In genomic region chr12:49092086-49092815, GRCh38 we compare ENCODE assay signal across 8 cellular contexts. TPM values are rescaled to one million over a fixed set of nuclear protein-coding genes. Genes with fewer than 3 reads are reported as not detected.
DNase-seq lines count a peak whose midpoint lies in the region; ATAC-seq and TF ChIP-seq lines count a peak whose summit lies in the region.

No MANE protein-coding gene starts in this region.

- peaks cover 72% of the 10 kb centered on the region for H3K4me1 ChIP-seq in lower lobe of right lung

- peaks cover 46% of the 10 kb centered on the region for H3K4me1 Mint-ChIP-seq in central memory CD8-positive, alpha-beta T cell
- peaks cover 56% of the 10 kb centered on the region for H3K4me1 Mint-ChIP-seq in stimulated activated effector memory CD8-positive, alpha-beta T cell treated with anti-CD3 and anti-CD28 coated beads, Interleukin-12 subunit alpha, Interleukin-12 subunit beta, amount 100 ng/mL, for 72 hours

- no peak overlapping the region for H3K27ac Mint-ChIP-seq in central memory CD8-positive, alpha-beta T cell (ENCODE audit: low read depth)
- H3K27ac Mint-ChIP-seq in stimulated activated effector memory CD8-positive, alpha-beta T cell treated with anti-CD3 and anti-CD28 coated beads, Interleukin-12 subunit alpha, Interleukin-12 subunit beta, amount 100 ng/mL, for 72 hours, result no peak overlapping the region

- peaks cover 24% of the 10 kb centered on the region for H3K36me3 Mint-ChIP-seq in central memory CD8-positive, alpha-beta T cell (ENCODE audit: insufficient read depth)
- peaks cover 12% of the 10 kb centered on the region for H3K36me3 Mint-ChIP-seq in stimulated activated effector memory CD8-positive, alpha-beta T cell treated with anti-CD3 and anti-CD28 coated beads, Interleukin-12 subunit alpha, Interleukin-12 subunit beta, amount 100 ng/mL, for 72 hours

- no peaks in the 10 kb centered on the region for H3K9me3 Mint-ChIP-seq in central memory CD8-positive, alpha-beta T cell
- no peaks in the 10 kb centered on the region for H3K9me3 Mint-ChIP-seq in stimulated activated effector memory CD8-positive, alpha-beta T cell treated with anti-CD3 and anti-CD28 coated beads, Interleukin-12 subunit alpha, Interleukin-12 subunit beta, amount 100 ng/mL, for 72 hours

- TF ChIP-seq RAD21 in Ishikawa (IDR thresholded peaks at IDR 0.05; ENCODE audit: low read depth), result peak; percentile 51

- TF ChIP-seq CTCF in WI38 (IDR thresholded peaks at IDR 0.05; ENCODE audit: low read depth, low read length), result 0 out of 2 replicates have a peak, but pooled peaks have one; percentile 11
- TF ChIP-seq CTCF in lower lobe of right lung (IDR thresholded peaks at IDR 0.05), result peak; percentile 31
- TF ChIP-seq CTCF in lower leg skin (IDR thresholded peaks at IDR 0.05), result no peak

- intact Hi-C loops in lower lobe of right lung (cut with DNase I) (no loop called here), lower leg skin (cut with DNase I; ENCODE audit: low total_unique reads) (no loop called here)

- TF ChIP-seq EP300 in Ishikawa (IDR thresholded peaks at IDR 0.05; ENCODE audit: borderline replicate concordance), result no peak

- H3K27me3 ChIP-seq in lower lobe of right lung (ENCODE audit: low read depth), result peaks cover 64% of the 10 kb centered on the region

- H3K27ac ChIP-seq in lower lobe of right lung, result no peak overlapping the region

- peaks cover 15% of the 10 kb centered on the region for H3K36me3 ChIP-seq in lower lobe of right lung

- no peak for ATAC-seq in central memory CD8-positive, alpha-beta T cell (replicated peaks; ENCODE audit: extremely low read depth, poor library complexity, severe bottlenecking)
- ATAC-seq in lower lobe of right lung (no peak), GM19023 (IDR thresholded peaks at IDR 0.05; ENCODE audit: unreplicated experiment) (no peak)
- peak; percentile 23 for ATAC-seq in stimulated activated effector memory CD8-positive, alpha-beta T cell treated with anti-CD3 and anti-CD28 coated beads, Interleukin-12 subunit alpha, Interleukin-12 subunit beta, amount 100 ng/mL, for 72 hours

- 8 to 16% methylated on average over 18 to 30 of the region's 32 CpGs for WGBS in lower leg skin, 2 donors

- peaks cover 76% of the 10 kb centered on the region for H3K27me3 Mint-ChIP-seq in central memory CD8-positive, alpha-beta T cell

- peak overlapping the region; percentile 75 for H3K4me3 Mint-ChIP-seq in central memory CD8-positive, alpha-beta T cell
- peak overlapping the region; percentile 13 for H3K4me3 Mint-ChIP-seq in stimulated activated effector memory CD8-positive, alpha-beta T cell treated with anti-CD3 and anti-CD28 coated beads, Interleukin-12 subunit alpha, Interleukin-12 subunit beta, amount 100 ng/mL, for 72 hours

- H3K4me3 ChIP-seq in WI38 (ENCODE audit: low read depth, low read length) (peak overlapping the region; percentile 34), lower lobe of right lung (peak overlapping the region; percentile 49), lower leg skin (ENCODE audit: low read depth, poor library complexity, severe bottlenecking) (no peak overlapping the region)

- DNase-seq in CMK (ENCODE audit: low read depth), result peak; percentile 89
- no peak for DNase-seq in central memory CD8-positive, alpha-beta T cell (ENCODE audit: low spot score in 2 of 2)
- no peak for DNase-seq in lower lobe of right lung
- DNase-seq in stimulated activated effector memory CD8-positive, alpha-beta T cell treated with anti-CD3 and anti-CD28 coated beads, Interleukin-12 subunit alpha, Interleukin-12 subunit beta, amount 100 ng/mL, for 72 hours (ENCODE audit: low spot score in 2 of 2), result peak in 1 of 2 donors; percentile 79
- DNase-seq in lower leg skin (ENCODE audit: low spot score in 2 of 2), result no peak

- no peaks in the 10 kb centered on the region for H3K9me3 ChIP-seq in lower lobe of right lung

- no peak for TF ChIP-seq POLR2A in lower leg skin (IDR thresholded peaks at IDR 0.05)

TF ChIP-seq in Ishikawa, 13 proteins besides CTCF, POLR2A, EP300 and RAD21:
- TF ChIP-seq NFIC (IDR thresholded peaks at IDR 0.05) (no peak), EGR1 (IDR thresholded peaks at IDR 0.05) (0 out of 2 replicates have a peak, but pooled peaks have one; percentile 27), MAX (IDR thresholded peaks at IDR 0.05) (no peak), USF1 (IDR thresholded peaks at IDR 0.05) (no peak)

RNA-seq across cellular contexts. Expression of gene DHH, which starts 2.4 kb away (rescaled TPM):
- total RNA-seq in lower lobe of right lung (1.5 TPM), lower leg skin (under 1 TPM in 3 of 4 donors, not detected in 1; 0.23 to 0.45 (median 0.29) TPM)

RNA-seq across cellular contexts. Expression of gene LMBR1L, which starts 18.4 kb away (rescaled TPM):
- total RNA-seq in lower lobe of right lung (61.7 TPM), lower leg skin (100 to 1,000 TPM in 1 of 4 donors, 10 to 100 TPM in 3; 39.7 to 129 (median 49.4) TPM)

RNA-seq across cellular contexts. Expression of gene RHEBL1, which starts 22.5 kb away (rescaled TPM):
- 1.5 TPM for total RNA-seq in lower lobe of right lung
- total RNA-seq in lower leg skin, result 1 to 10 TPM; 1.4 to 2.1 (median 1.9) TPM

RNA-seq across cellular contexts. Expression of gene KMT2D, which starts 31.7 kb away (rescaled TPM):
- total RNA-seq in lower lobe of right lung (114 TPM), lower leg skin (100 to 1,000 TPM in 1 of 4 donors, 10 to 100 TPM in 3; 43.2 to 169 (median 79.6) TPM)

RNA-seq across cellular contexts. Expression of gene TUBA1B, which starts 38.9 kb away (rescaled TPM):
- 575 TPM for total RNA-seq in lower lobe of right lung
- total RNA-seq in lower leg skin, result 100 to 1,000 TPM; 199 to 347 (median 240) TPM

Comparison
In these comparisons a context has a peak if more than half of its experiments do, and no peak if none do; other contexts are left out.
1. CTCF ChIP-seq: peak in WI38 (single experiment) and lower lobe of right lung (single experiment); none in lower leg skin (0 of 3).